Comparison of ENCODE assay signal across 8 cellular contexts in genomic region chr14:24195186-24196070, GRCh38. TPM values are rescaled to one million over a fixed set of nuclear protein-coding genes. Genes with fewer than 3 reads are reported as not detected.
DNase-seq lines count a peak whose midpoint lies in the region; TF ChIP-seq lines count a peak whose summit lies in the region.

A gene with protein sequence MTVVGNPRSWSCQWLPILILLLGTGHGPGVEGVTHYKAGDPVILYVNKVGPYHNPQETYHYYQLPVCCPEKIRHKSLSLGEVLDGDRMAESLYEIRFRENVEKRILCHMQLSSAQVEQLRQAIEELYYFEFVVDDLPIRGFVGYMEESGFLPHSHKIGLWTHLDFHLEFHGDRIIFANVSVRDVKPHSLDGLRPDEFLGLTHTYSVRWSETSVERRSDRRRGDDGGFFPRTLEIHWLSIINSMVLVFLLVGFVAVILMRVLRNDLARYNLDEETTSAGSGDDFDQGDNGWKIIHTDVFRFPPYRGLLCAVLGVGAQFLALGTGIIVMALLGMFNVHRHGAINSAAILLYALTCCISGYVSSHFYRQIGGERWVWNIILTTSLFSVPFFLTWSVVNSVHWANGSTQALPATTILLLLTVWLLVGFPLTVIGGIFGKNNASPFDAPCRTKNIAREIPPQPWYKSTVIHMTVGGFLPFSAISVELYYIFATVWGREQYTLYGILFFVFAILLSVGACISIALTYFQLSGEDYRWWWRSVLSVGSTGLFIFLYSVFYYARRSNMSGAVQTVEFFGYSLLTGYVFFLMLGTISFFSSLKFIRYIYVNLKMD (minus strand): TSS chr14:24195441. CDS start chr14:24195019, 422 bp downstream.

- peak within 1 kb of the TSS; percentile 87 for H2AFZ ChIP-seq in neural progenitor cell (replicated peaks)

- H3K27ac Mint-ChIP-seq in neural progenitor cell, result peak within 1 kb of the TSS; percentile 99

- H4K20me1 ChIP-seq in neural progenitor cell (ENCODE audit: low read depth), result no peaks in the 10 kb centered on the region

- H3K9me3 Mint-ChIP-seq in neural progenitor cell, result no peaks in the 10 kb centered on the region

- TF ChIP-seq POLR2A in Raji (IDR thresholded peaks at IDR 0.05; ENCODE audit: insufficient read depth, low read depth, low read length), result peak; percentile 74

- H3K27ac ChIP-seq in neural progenitor cell (peak within 1 kb of the TSS; percentile 90), stomach smooth muscle (ENCODE audit: low read length) (peak within 1 kb of the TSS; percentile 96)

- H3K4me1 ChIP-seq in neural progenitor cell, result peaks cover 6% of the 10 kb centered on the region
- H3K4me1 ChIP-seq in stomach smooth muscle (ENCODE audit: control insufficient read depth, insufficient read depth, low read length), result peaks cover 30% of the 10 kb centered on the region

- H3K27me3 ChIP-seq in neural progenitor cell, result no peaks in the 10 kb centered on the region
- H3K27me3 ChIP-seq in stomach smooth muscle (ENCODE audit: control insufficient read depth in 1 of 2, insufficient read depth in 2 of 2, low read length in 2 of 2), result no peaks in the 10 kb centered on the region

- peak within 1 kb of the TSS; percentile 92 for H3K4me2 ChIP-seq in neural progenitor cell

- peaks cover 21% of the 10 kb centered on the region for H3K4me1 Mint-ChIP-seq in neural progenitor cell

- H3F3A ChIP-seq in neural progenitor cell (ENCODE audit: low read depth), result peaks cover 27% of the 10 kb centered on the region

- peaks cover 14% of the 10 kb centered on the region for H3K79me2 ChIP-seq in neural progenitor cell (ENCODE audit: low read depth)

- peaks cover 22% of the 10 kb centered on the region for H3K36me3 Mint-ChIP-seq in neural progenitor cell

- H3K4me3 Mint-ChIP-seq in neural progenitor cell, result peak within 1 kb of the TSS; percentile 98

- DNase-seq in ELF-1 (ENCODE audit: low read depth, low spot score) (peak; percentile 92), GOT3 (lab: John Stamatoyannopoulos, UW) (peak; percentile 55), LHCN-M2 (ENCODE audit: low read depth) (peak; percentile 84), fibroblast of villous mesenchyme (ENCODE audit: low read depth) (peak; percentile 91), neural progenitor cell (ENCODE audit: low spot score) (peak; percentile 92)
- DNase-seq in activated effector memory CD4-positive, alpha-beta T cell treated with anti-CD3 and anti-CD28 coated beads, Interleukin-2, amount 50 U/mL, for 16 hours, result peak; percentile 95

- no peaks in the 10 kb centered on the region for H3K36me3 ChIP-seq in neural progenitor cell
- H3K36me3 ChIP-seq in stomach smooth muscle (ENCODE audit: control insufficient read depth in 2 of 2, insufficient read depth in 2 of 2, low read length in 2 of 2), result peaks cover 10 to 16% of the 10 kb centered on the region in 2 donors

- peaks cover 8% of the 10 kb centered on the region for H3K27me3 Mint-ChIP-seq in neural progenitor cell (ENCODE audit: insufficient read depth, low read depth)

- no peak for TF ChIP-seq CTCF in fibroblast of villous mesenchyme (IDR thresholded peaks at IDR 0.05; ENCODE audit: insufficient read depth, low read depth, low read length)
- no peak for TF ChIP-seq CTCF in neural progenitor cell (IDR thresholded peaks at IDR 0.05)

- H3K9me3 ChIP-seq in neural progenitor cell (ENCODE audit: low read depth), result no peaks in the 10 kb centered on the region
- H3K9me3 ChIP-seq in stomach smooth muscle (ENCODE audit: control insufficient read depth in 2 of 2, low read length in 2 of 2), result no peaks in the 10 kb centered on the region

- H3K4me3 ChIP-seq in fibroblast of villous mesenchyme (ENCODE audit: low read depth, low read length) (peak within 1 kb of the TSS; percentile 84), neural progenitor cell (peak within 1 kb of the TSS; percentile 81), stomach smooth muscle (ENCODE audit: low read length in 2 of 2) (peak within 1 kb of the TSS; percentile 96 to 99)

- peak within 1 kb of the TSS; percentile 70 for H3K9ac ChIP-seq in neural progenitor cell
- H3K9ac ChIP-seq in stomach smooth muscle (ENCODE audit: low read length in 2 of 2), result peak within 1 kb of the TSS; percentile 96 to 99

RNA-seq across cellular contexts. Expression of the gene that starts here (rescaled TPM):
- total RNA-seq in LHCN-M2 (2014; rRNA removed), result 84.2 and 85.8 TPM in 2 replicates
- 53.7 TPM for polyA plus RNA-seq in LHCN-M2 (2012)
- total RNA-seq in fibroblast of villous mesenchyme, result 64.4 and 96.3 TPM in 2 replicates
- total RNA-seq in neural progenitor cell (ENCODE audit: low replicate concordance), result 30.5 and 37.6 TPM in 2 replicates

Comparison
In these comparisons a context has a peak if more than half of its experiments do, and no peak if none do; other contexts are left out.
1. Peak in every context shown above with its lines: DNase-seq, H3K4me3 ChIP-seq and H3K27ac ChIP-seq.